ENCODE assay signal across 8 cellular contexts in the genomic region with DNA sequence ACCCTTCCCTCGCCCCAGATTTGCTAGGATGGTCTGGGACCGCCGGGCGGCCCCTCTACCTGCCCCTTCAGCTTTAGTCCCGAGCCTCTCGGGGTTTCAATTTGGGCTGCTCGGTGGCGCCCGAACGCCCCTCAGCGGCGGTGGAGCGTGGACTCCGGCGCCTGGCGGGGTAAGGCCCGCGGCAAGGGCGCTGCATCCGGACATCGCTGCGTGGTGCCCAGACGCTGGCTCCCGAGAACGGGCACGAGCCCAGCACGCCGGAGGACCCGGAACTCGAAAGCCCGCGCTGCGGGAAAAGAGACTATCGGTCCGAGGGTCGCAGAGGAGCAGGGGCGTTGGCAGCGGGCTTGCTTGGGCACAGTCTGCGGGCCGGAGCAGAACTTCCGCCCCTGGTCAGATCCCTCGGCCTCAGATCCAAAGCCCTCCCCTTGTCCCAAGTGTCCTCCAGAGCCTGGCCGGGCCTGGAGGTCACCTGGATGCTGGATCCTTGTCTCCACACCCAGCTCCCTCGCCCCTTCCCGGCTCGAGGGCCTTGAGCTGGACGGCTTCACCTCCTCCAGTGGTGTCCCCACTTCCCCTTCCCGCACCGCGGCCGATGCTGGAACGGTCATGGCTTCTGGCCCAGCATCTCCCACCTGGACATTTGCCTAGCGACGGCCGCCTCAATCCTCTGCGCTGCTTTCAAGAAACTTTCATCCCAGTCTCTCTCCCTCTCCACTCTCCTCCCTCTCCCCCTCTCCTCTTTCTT. TPM values are rescaled to one million over a fixed set of nuclear protein-coding genes. Genes with fewer than 3 reads are reported as not detected.
DNase-seq lines count a peak whose midpoint lies in the region; ATAC-seq and TF ChIP-seq lines count a peak whose summit lies in the region.

No MANE protein-coding gene starts in this region.

- no peak overlapping the region for H3K4me3 ChIP-seq in NB4 (ENCODE audit: low read depth, low read length)

- ATAC-seq in natural killer cell treated with Interleukin-12 subunit alpha and Interleukin-12 subunit beta and Interleukin-15 and Interleukin-18, amount 100 ng/mL, for 72 hours: peak; percentile 42 to 50
- ATAC-seq in GM19035 (IDR thresholded peaks at IDR 0.05; ENCODE audit: unreplicated experiment) (no peak), HG03097 (IDR thresholded peaks at IDR 0.05; ENCODE audit: low FRiP score, unreplicated experiment) (no peak)

- H3K27me3 Mint-ChIP-seq in natural killer cell treated with Interleukin-12 subunit alpha and Interleukin-12 subunit beta and Interleukin-15 and Interleukin-18, amount 100 ng/mL, for 72 hours: peaks cover 44 to 54% of the 10 kb centered on the region in 2 donors

- peak overlapping the region; percentile 84 for H3K4me3 Mint-ChIP-seq in natural killer cell treated with Interleukin-12 subunit alpha and Interleukin-12 subunit beta and Interleukin-15 and Interleukin-18, amount 100 ng/mL, for 72 hours

- TF ChIP-seq POLR2A in NB4 (IDR thresholded peaks at IDR 0.05; ENCODE audit: extremely low read depth, insufficient read length): no peak

- TF ChIP-seq CTCF in NB4 (IDR thresholded peaks at IDR 0.05; ENCODE audit: low read depth, low read length): no peak

- no peaks in the 10 kb centered on the region for H3K9me3 Mint-ChIP-seq in natural killer cell treated with Interleukin-12 subunit alpha and Interleukin-12 subunit beta and Interleukin-15 and Interleukin-18, amount 100 ng/mL, for 72 hours

- H3K36me3 Mint-ChIP-seq in natural killer cell treated with Interleukin-12 subunit alpha and Interleukin-12 subunit beta and Interleukin-15 and Interleukin-18, amount 100 ng/mL, for 72 hours: peaks cover 15% of the 10 kb centered on the region

- DNase-seq in Daoy (ENCODE audit: low read depth) (peak; percentile 36), NB4 (ENCODE audit: low read depth) (peak; percentile 51), dermis blood vessel endothelial cell (peak; percentile 47), DMS53 treated with DMSO at 0.1 percent for 48 hours (lab: John Stamatoyannopoulos, UW; ENCODE audit: unreplicated experiment) (no peak), SIG-M5 treated with dmso at 0.1 percent for 504 hours (lab: John Stamatoyannopoulos, UW; ENCODE audit: unreplicated experiment) (no peak)
- DNase-seq in natural killer cell treated with Interleukin-12 subunit alpha and Interleukin-12 subunit beta and Interleukin-15 and Interleukin-18, amount 100 ng/mL, for 72 hours (ENCODE audit: low spot score): no peak

- no peak overlapping the region for H3K27ac Mint-ChIP-seq in natural killer cell treated with Interleukin-12 subunit alpha and Interleukin-12 subunit beta and Interleukin-15 and Interleukin-18, amount 100 ng/mL, for 72 hours

- H3K4me1 Mint-ChIP-seq in natural killer cell treated with Interleukin-12 subunit alpha and Interleukin-12 subunit beta and Interleukin-15 and Interleukin-18, amount 100 ng/mL, for 72 hours (ENCODE audit: low read depth in 2 of 2): peaks cover 13 to 22% of the 10 kb centered on the region in 2 donors

RNA-seq across cellular contexts. Expression of a gene that starts 2.9 kb away (rescaled TPM):
- total RNA-seq in Daoy (2014; rRNA removed; shearing (Covaris generic)): 0.17 TPM in 1 of 2 replicates, not detected in the other
- total RNA-seq in dermis blood vessel endothelial cell: 0.34 TPM in 1 of 2 replicates, not detected in the other
- total RNA-seq in natural killer cell treated with Interleukin-12 subunit alpha and Interleukin-12 subunit beta and Interleukin-15 and Interleukin-18, amount 100 ng/mL, for 72 hours: under 1 TPM in 1 of 2 donors, not detected in 1; 0.75 TPM

Comparison
In these comparisons a context has a peak if more than half of its experiments do, and no peak if none do; other contexts are left out.
1. DNase-seq: peak in Daoy (single experiment), NB4 (single experiment) and dermis blood vessel endothelial cell (single experiment); none in natural killer cell treated with Interleukin-12 subunit alpha and Interleukin-12 subunit beta and Interleukin-15 and Interleukin-18, amount 100 ng/mL, for 72 hours (single experiment), DMS53 treated with DMSO at 0.1 percent for 48 hours (single experiment) and SIG-M5 treated with dmso at 0.1 percent for 504 hours (single experiment).
2. ATAC-seq: peak in natural killer cell treated with Interleukin-12 subunit alpha and Interleukin-12 subunit beta and Interleukin-15 and Interleukin-18, amount 100 ng/mL, for 72 hours (2 of 2); none in GM19035 (single experiment) and HG03097 (single experiment).